Comparison of ENCODE assay signal across 8 cellular contexts in the genomic region with DNA sequence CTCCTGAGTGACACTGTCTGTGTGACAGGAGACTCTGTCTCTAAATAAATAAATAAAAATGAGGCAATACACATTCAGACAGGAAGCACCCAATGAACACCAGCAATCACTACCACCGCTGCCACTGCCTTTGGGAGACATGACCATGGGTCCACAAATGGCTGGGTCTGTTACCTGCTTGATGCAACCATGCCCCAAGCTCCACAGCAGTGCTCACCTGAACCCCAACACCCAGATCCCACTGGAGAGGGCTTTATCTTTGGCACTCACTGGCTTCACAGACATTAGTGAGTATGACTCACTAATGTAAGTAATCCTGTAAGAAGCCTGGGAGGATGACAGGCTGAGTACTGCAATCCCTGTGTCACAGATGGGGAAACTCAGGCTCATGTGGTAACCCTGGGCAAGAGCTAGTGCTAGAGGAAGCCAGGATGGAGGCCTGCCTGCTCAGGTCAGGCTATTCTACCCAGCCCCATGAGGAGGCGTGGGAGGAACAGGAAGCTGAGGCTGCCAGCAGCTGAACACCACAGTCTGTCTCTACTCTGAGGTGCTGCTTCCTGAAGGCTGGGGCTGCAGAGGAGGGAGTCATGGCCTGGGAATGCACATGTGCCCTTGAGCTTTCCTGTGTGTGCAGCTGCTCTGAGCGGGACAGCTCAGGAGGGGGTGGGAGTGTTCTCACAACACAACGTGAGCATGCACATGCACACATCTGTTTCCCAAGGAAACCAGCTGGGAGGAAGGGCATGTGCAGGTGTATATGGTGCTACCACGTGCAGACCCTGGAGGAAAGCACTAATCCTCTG. TPM values are rescaled to one million over a fixed set of nuclear protein-coding genes. Genes with fewer than 3 reads are reported as not detected.
DNase-seq lines count a peak whose midpoint lies in the region; ATAC-seq, FAIRE-seq and TF ChIP-seq lines count a peak whose summit lies in the region.

No MANE protein-coding gene starts in this region.

- peak; percentile 98 for FAIRE-seq in GM18507 (lab: Jason Lieb, UNC)

- DNase-seq in ACHN, result peak; percentile 89
- DNase-seq in GM18507 (ENCODE audit: extremely low spot score, insufficient read length, low read depth), result peak; percentile 68
- peak; percentile 93 for DNase-seq in SIG-M5 (lab: John Stamatoyannopoulos, UW)
- DNase-seq in activated naive CD4-positive, alpha-beta T cell (lab: John Stamatoyannopoulos, UW), result peak in 3 of 4 experiments; percentile 14 to 58 (median 48)
- DNase-seq in germinal center (ENCODE audit: low spot score), result peak; percentile 69
- peak; percentile 95 for DNase-seq in posterior vena cava (ENCODE audit: low spot score)
- peak; percentile 92 for DNase-seq in upper lobe of right lung

- peaks cover 60% of the 10 kb centered on the region for H3K4me1 ChIP-seq in upper lobe of right lung

- no peaks in the 10 kb centered on the region for H3K9me3 ChIP-seq in upper lobe of right lung

- ATAC-seq in HG03280 (IDR thresholded peaks at IDR 0.05; ENCODE audit: unreplicated experiment) (peak; percentile 77), upper lobe of right lung (peak; percentile 92)

- in situ Hi-C loops in ACHN (cut with HindIII; ENCODE audit: low pct_ligation_motif_present, low pct_unique_long_range_greater_than_20kb, low sequenced_read_pairs), result no loop called here

- H3K27ac ChIP-seq in upper lobe of right lung, result peak overlapping the region; percentile 69

- H3K4me3 ChIP-seq in upper lobe of right lung, result no peak overlapping the region

- H3K36me3 ChIP-seq in upper lobe of right lung, result peaks cover 5% of the 10 kb centered on the region

- no peaks in the 10 kb centered on the region for H3K27me3 ChIP-seq in upper lobe of right lung

- peak; percentile 43 for TF ChIP-seq CTCF in upper lobe of right lung (IDR thresholded peaks at IDR 0.05)

- intact Hi-C loops in posterior vena cava (cut with DNase I), result no loop called here
- intact Hi-C loops in upper lobe of right lung (cut with DNase I), result no loop called here

RNA-seq across cellular contexts. Expression of a gene that starts 43.0 kb away (rescaled TPM):
- 10 to 100 TPM; 19.0 to 25.3 TPM for total RNA-seq in posterior vena cava
- 62.4 TPM for total RNA-seq in upper lobe of right lung
